ENCODE assay signal across 27 cellular contexts in genomic region chr2:105125920-105126319, GRCh38.
"Had no signal": no experiment of that assay in that cellular context is flagged by ENCODE, and none has a peak within 500 bp of the region (broad histone marks: within the 10 kb centered on the region; RNA-seq: fewer than 3 reads in every experiment).

No MANE protein-coding gene starts in this region.

- ATAC-seq: activated CD4-positive, CD25-positive, alpha-beta regulatory T cell treated with anti-CD3 and anti-CD28 coated beads, Interleukin-2, amount 50 U/mL, for 24 hours; body of pancreas; left cardiac atrium; left ventricle myocardium superior; upper lobe of right lung had no signal

- H3K4me2 ChIP-seq: smooth muscle cell had no signal

- H3K27ac ChIP-seq: adrenal gland, body of pancreas, epithelial cell of prostate, ovary, prostate gland, stomach, suprapubic skin, tibial artery, upper lobe of right lung, VCaP had no signal

- H3K4me3 Mint-ChIP-seq: activated naive CD4-positive, alpha-beta T cell treated with anti-CD3 and anti-CD28 coated beads for 36 hours; activated naive CD8-positive, alpha-beta T cell treated with anti-CD3 and anti-CD28 coated beads for 36 hours; nephron; T-helper 2 cell treated with Interferon-gamma antibody and Interleukin-4, amounts not matched to agents 5 μg/mL and 100 μg/mL, for 36 hours had no signal

- H3K27ac Mint-ChIP-seq: activated naive CD4-positive, alpha-beta T cell treated with anti-CD3 and anti-CD28 coated beads for 36 hours; activated naive CD8-positive, alpha-beta T cell treated with anti-CD3 and anti-CD28 coated beads for 36 hours; nephron; T-helper 2 cell treated with Interferon-gamma antibody and Interleukin-4, amounts not matched to agents 5 μg/mL and 100 μg/mL, for 36 hours had no signal

- DNase-seq: activated CD4-positive, alpha-beta T cell treated with anti-CD3 and anti-CD28 coated beads for 48 hours; activated CD4-positive, alpha-beta T cell treated with anti-CD3 and anti-CD28 coated beads, Interleukin-2, amount 50 U/mL, for 48 hours; activated CD8-positive, alpha-beta memory T cell treated with anti-CD3 and anti-CD28 coated beads for 24 hours; activated effector memory CD4-positive, alpha-beta T cell treated with Interleukin-2 at 50 U/mL for 16 hours; activated naive CD4-positive, alpha-beta T cell treated with anti-CD3 and anti-CD28 coated beads for 36 hours; activated naive CD8-positive, alpha-beta T cell treated with anti-CD3 and anti-CD28 coated beads for 36 hours; adrenal gland; aorta; body of pancreas; effector CD4-positive, alpha-beta T cell; left cardiac atrium; left ventricle myocardium superior; ovary; stimulated activated CD4-positive, alpha-beta T cell treated with anti-CD3 and anti-CD28 coated beads, Interleukin-15, amount 100 ng/mL, for 24 hours; stimulated activated CD4-positive, alpha-beta T cell treated with anti-CD3 and anti-CD28 coated beads, Interleukin-2, amount 100 ng/mL, for 24 hours; stomach; T-helper 1 cell; tibial artery; upper lobe of right lung had no signal

- H3K9me3 Mint-ChIP-seq: activated naive CD4-positive, alpha-beta T cell treated with anti-CD3 and anti-CD28 coated beads for 36 hours; activated naive CD8-positive, alpha-beta T cell treated with anti-CD3 and anti-CD28 coated beads for 36 hours; nephron; T-helper 2 cell treated with Interferon-gamma antibody and Interleukin-4, amounts not matched to agents 5 μg/mL and 100 μg/mL, for 36 hours had no signal

- H3K4me1 Mint-ChIP-seq: nephron had no signal

- H3K27me3 ChIP-seq: body of pancreas, ovary, upper lobe of right lung had no signal

- H3K4me1 ChIP-seq: adrenal gland, body of pancreas, prostate gland, stomach, suprapubic skin, tibial artery, upper lobe of right lung had no signal

- H3K9me3 ChIP-seq: adrenal gland, body of pancreas, ovary, prostate gland, stomach, suprapubic skin, tibial artery, upper lobe of right lung had no signal

- H3K36me3 Mint-ChIP-seq: activated naive CD8-positive, alpha-beta T cell treated with anti-CD3 and anti-CD28 coated beads for 36 hours had no signal
